8 cellular contexts compared by ENCODE assay signal in the genomic region with DNA sequence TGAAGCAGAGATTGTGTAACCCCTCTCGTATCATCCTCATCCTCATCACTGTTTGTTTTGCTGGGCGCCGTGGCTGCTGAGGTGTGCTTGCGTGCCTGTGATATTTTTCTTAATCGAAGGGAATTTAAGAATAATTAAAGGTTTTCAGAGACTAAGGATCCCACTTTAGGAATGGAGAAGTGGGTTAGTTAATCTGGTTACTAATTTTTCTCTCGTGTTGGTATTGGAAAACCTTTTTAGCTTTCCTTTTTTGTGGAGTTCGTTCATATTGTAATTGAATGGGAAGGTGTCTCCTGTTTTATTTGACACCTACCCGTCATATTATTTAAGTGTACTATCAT. TPM values are rescaled to one million over a fixed set of nuclear protein-coding genes. Genes with fewer than 3 reads are reported as not detected.
DNase-seq lines count a peak whose midpoint lies in the region; ATAC-seq, FAIRE-seq and TF ChIP-seq lines count a peak whose summit lies in the region.

No MANE protein-coding gene starts in this region.

- peak overlapping the region; percentile 60 for H3K4me3 ChIP-seq in WERI-Rb-1 (ENCODE audit: low read depth, low read length)
- H3K4me3 ChIP-seq in small intestine (ENCODE audit: low read depth in 1 of 2, low read length in 2 of 2) = peak overlapping the region; percentile 70 to 89

- peak overlapping the region; percentile 89 for H3K4me3 Mint-ChIP-seq in T-helper 1 cell treated with Interleukin-12 subunit alpha and Interleukin-12 subunit beta and Interleukin-4 antibody, amounts not matched to agents 30 μg/mL and 1 μg/mL, for 36 hours
- H3K4me3 Mint-ChIP-seq in glutamatergic neuron (ENCODE audit: unreplicated experiment) = peak overlapping the region; percentile 93

- H3K9me3 ChIP-seq in WERI-Rb-1 (ENCODE audit: severe bottlenecking) = no peaks in the 10 kb centered on the region
- H3K9me3 ChIP-seq in small intestine (ENCODE audit: control insufficient read depth, low read depth) = no peaks in the 10 kb centered on the region

- no peak overlapping the region; the same call in 1 of the 2 replicates for H3K27ac ChIP-seq in WERI-Rb-1
- peak overlapping the region in 1 of 2 donors; percentile 49 for H3K27ac ChIP-seq in small intestine (ENCODE audit: low read depth in 1 of 2, low read length in 1 of 2)

- peaks cover 36% of the 10 kb centered on the region for H3K27me3 Mint-ChIP-seq in T-helper 1 cell treated with Interleukin-12 subunit alpha and Interleukin-12 subunit beta and Interleukin-4 antibody, amounts not matched to agents 30 μg/mL and 1 μg/mL, for 36 hours (ENCODE audit: low read depth)
- peaks cover 3% of the 10 kb centered on the region for H3K27me3 Mint-ChIP-seq in glutamatergic neuron (ENCODE audit: unreplicated experiment)

- H3K27me3 ChIP-seq in WERI-Rb-1 (ENCODE audit: insufficient read depth, low read depth, severe bottlenecking) = no peaks in the 10 kb centered on the region
- no peaks in the 10 kb centered on the region for H3K27me3 ChIP-seq in small intestine (ENCODE audit: control insufficient read depth in 2 of 2, insufficient read depth in 2 of 2, low read length in 2 of 2)

- H3K9me3 Mint-ChIP-seq in T-helper 1 cell treated with Interleukin-12 subunit alpha and Interleukin-12 subunit beta and Interleukin-4 antibody, amounts not matched to agents 30 μg/mL and 1 μg/mL, for 36 hours = no peaks in the 10 kb centered on the region
- H3K9me3 Mint-ChIP-seq in glutamatergic neuron (ENCODE audit: unreplicated experiment) = peaks cover 9% of the 10 kb centered on the region

- H3K36me3 Mint-ChIP-seq in T-helper 1 cell treated with Interleukin-12 subunit alpha and Interleukin-12 subunit beta and Interleukin-4 antibody, amounts not matched to agents 30 μg/mL and 1 μg/mL, for 36 hours (ENCODE audit: low read depth) = no peaks in the 10 kb centered on the region
- no peaks in the 10 kb centered on the region for H3K36me3 Mint-ChIP-seq in glutamatergic neuron (ENCODE audit: unreplicated experiment)

- no peak for ATAC-seq in HG02759 (IDR thresholded peaks at IDR 0.05; ENCODE audit: unreplicated experiment)

- peaks cover 22% of the 10 kb centered on the region for H3K4me1 Mint-ChIP-seq in T-helper 1 cell treated with Interleukin-12 subunit alpha and Interleukin-12 subunit beta and Interleukin-4 antibody, amounts not matched to agents 30 μg/mL and 1 μg/mL, for 36 hours (ENCODE audit: low read depth)
- peaks cover 7% of the 10 kb centered on the region for H3K4me1 Mint-ChIP-seq in glutamatergic neuron (ENCODE audit: low read depth, unreplicated experiment)

- FAIRE-seq in small intestine (lab: Jason Lieb, UNC) = no peak

- H3K4me1 ChIP-seq in small intestine (ENCODE audit: control insufficient read depth in 2 of 2, insufficient read depth in 1 of 2, low read depth in 1 of 2, low read length in 1 of 2) = peaks cover 0 to 3% of the 10 kb centered on the region in 2 donors

- DNase-seq in T-helper 1 cell (no peak), WERI-Rb-1 (no peak), glutamatergic neuron (no peak), small intestine (no peak), SW480 (ENCODE audit: low spot score) (no peak), SHP77 treated with DMSO at 0.1 percent for 48 hours (lab: John Stamatoyannopoulos, UW) (no peak)

- H3K27ac Mint-ChIP-seq in T-helper 1 cell treated with Interleukin-12 subunit alpha and Interleukin-12 subunit beta and Interleukin-4 antibody, amounts not matched to agents 30 μg/mL and 1 μg/mL, for 36 hours = peak overlapping the region; percentile 36
- peak overlapping the region; percentile 88 for H3K27ac Mint-ChIP-seq in glutamatergic neuron (ENCODE audit: unreplicated experiment)

- 3 to 5% (median 4%) methylated on average over 8 of the region's 8 CpGs for WGBS in small intestine, 3 donors

- H3K36me3 ChIP-seq in WERI-Rb-1 = peaks cover 6% of the 10 kb centered on the region
- H3K36me3 ChIP-seq in small intestine (ENCODE audit: control insufficient read depth in 2 of 2, insufficient read depth in 2 of 2, low read length in 2 of 2) = no peaks in the 10 kb centered on the region

- TF ChIP-seq CTCF in WERI-Rb-1 (IDR thresholded peaks at IDR 0.05; ENCODE audit: low read depth, low read length) = no peak
- TF ChIP-seq CTCF in glutamatergic neuron (IDR thresholded peaks at IDR 0.05; ENCODE audit: partially characterized antibody, unreplicated experiment) = no peak

RNA-seq across cellular contexts. Expression of a gene that starts 1.3 kb away (rescaled TPM):
- 34.9 TPM for total RNA-seq in glutamatergic neuron (ENCODE audit: unreplicated experiment)
- 1 to 10 TPM; 1.4 to 2.2 (median 1.8) TPM for polyA plus RNA-seq in small intestine
